ENCODE assay signal across 22 cellular contexts in genomic region chr22:31575190-31575589, GRCh38.
DNase-seq lines count a peak whose midpoint lies in the region; ATAC-seq and TF ChIP-seq lines count a peak whose summit lies in the region.
"Had no signal": no experiment of that assay in that cellular context is flagged by ENCODE, and none has a peak within 500 bp of the region (broad histone marks: within the 10 kb centered on the region; RNA-seq: fewer than 3 reads in every experiment).

No MANE protein-coding gene starts in this region.

- H3K9me3 Mint-ChIP-seq in activated T-helper 17 cell treated with anti-CD3 and anti-CD28 coated beads, Interleukin-2, amount 50 U/mL, for 72 hours = no peaks in the 10 kb centered on the region
- no peaks in the 10 kb centered on the region for H3K9me3 Mint-ChIP-seq in stimulated activated effector memory CD8-positive, alpha-beta T cell treated with anti-CD3 and anti-CD28 coated beads, Interleukin-12 subunit alpha, Interleukin-12 subunit beta, amount 100 ng/mL, for 72 hours
- H3K9me3 Mint-ChIP-seq: activated T-cell treated with anti-CD3 and anti-CD28 coated beads, Interleukin-2, amount 50 U/mL, for 72 hours; GM23338; mesothelial cell of epicardium; naive thymus-derived CD4-positive, alpha-beta T cell had no signal

- H3K4me3 Mint-ChIP-seq in activated T-helper 17 cell treated with anti-CD3 and anti-CD28 coated beads, Interleukin-2, amount 50 U/mL, for 72 hours = no peak overlapping the region
- H3K4me3 Mint-ChIP-seq in stimulated activated effector memory CD8-positive, alpha-beta T cell treated with anti-CD3 and anti-CD28 coated beads, Interleukin-12 subunit alpha, Interleukin-12 subunit beta, amount 100 ng/mL, for 72 hours = no peak overlapping the region
- no peak overlapping the region for H3K4me3 Mint-ChIP-seq in T-helper 17 cell
- H3K4me3 Mint-ChIP-seq: activated T-cell treated with anti-CD3 and anti-CD28 coated beads, Interleukin-2, amount 50 U/mL, for 72 hours; GM23338; mesothelial cell of epicardium; naive thymus-derived CD4-positive, alpha-beta T cell had no signal

- DNase-seq in G401 (ENCODE audit: low spot score) = peak; percentile 99
- peak in 27 of 42 donors; percentile 8 to 70 (median 33) for DNase-seq in head of caudate nucleus
- no peak for DNase-seq in stimulated activated effector memory CD8-positive, alpha-beta T cell treated with anti-CD3 and anti-CD28 coated beads, Interleukin-12 subunit alpha, Interleukin-12 subunit beta, amount 100 ng/mL, for 72 hours (ENCODE audit: low spot score in 2 of 2)
- no peak for DNase-seq in T-helper 17 cell
- no peak for DNase-seq in omental fat pad (ENCODE audit: low spot score)
- no peak for DNase-seq in GM19238 (ENCODE audit: insufficient read length, low spot score)
- DNase-seq: activated CD4-positive, alpha-beta T cell treated with anti-CD3 and anti-CD28 coated beads for 4 hours; activated naive CD4-positive, alpha-beta T cell treated with anti-CD3 and anti-CD28 coated beads, Interleukin-2, amount 50 U/mL, for 16 hours; activated T-cell treated with anti-CD3 and anti-CD28 coated beads, Interleukin-2, amount 50 U/mL, for 72 hours; aorta; MV-4-11; naive thymus-derived CD4-positive, alpha-beta T cell; NCI-H146; NCI-H446 treated with DMSO at 0.1 percent for 48 hours; occipital lobe; SK-N-SH; stimulated activated CD4-positive, alpha-beta T cell treated with anti-CD3 and anti-CD28 coated beads, Interleukin-2, amount 100 ng/mL, for 24 hours; T-helper 2 cell had no signal

- no peak for ATAC-seq in activated T-helper 17 cell treated with anti-CD3 and anti-CD28 coated beads, Interleukin-2, amount 50 U/mL, for 72 hours (replicated peaks)
- ATAC-seq in stimulated activated effector memory CD8-positive, alpha-beta T cell treated with anti-CD3 and anti-CD28 coated beads, Interleukin-12 subunit alpha, Interleukin-12 subunit beta, amount 100 ng/mL, for 72 hours = no peak
- no peak for ATAC-seq in T-helper 17 cell
- no peak for ATAC-seq in omental fat pad (ENCODE audit: low FRiP score)
- ATAC-seq: GM23338; naive thymus-derived CD4-positive, alpha-beta T cell had no signal

- in situ Hi-C loops in G401 (cut with HindIII; ENCODE audit: low sequenced_read_pairs) = no loop called here

- intact Hi-C loops in head of caudate nucleus (cut with DNase I) = no loop called here

- H3K9me3 ChIP-seq in T-helper 17 cell (ENCODE audit: control insufficient read depth, low read length, poor library complexity, severe bottlenecking) = no peaks in the 10 kb centered on the region
- H3K9me3 ChIP-seq: right atrium auricular region, SK-N-SH had no signal

- H3K4me1 Mint-ChIP-seq in activated T-helper 17 cell treated with anti-CD3 and anti-CD28 coated beads, Interleukin-2, amount 50 U/mL, for 72 hours = peaks cover 4% of the 10 kb centered on the region
- H3K4me1 Mint-ChIP-seq in stimulated activated effector memory CD8-positive, alpha-beta T cell treated with anti-CD3 and anti-CD28 coated beads, Interleukin-12 subunit alpha, Interleukin-12 subunit beta, amount 100 ng/mL, for 72 hours = no peaks in the 10 kb centered on the region
- peaks cover 8% of the 10 kb centered on the region for H3K4me1 Mint-ChIP-seq in T-helper 17 cell
- H3K4me1 Mint-ChIP-seq: GM23338, mesothelial cell of epicardium had no signal

- no peak for TF ChIP-seq CTCF in omental fat pad (IDR thresholded peaks at IDR 0.05)

- H3K27ac Mint-ChIP-seq in activated T-helper 17 cell treated with anti-CD3 and anti-CD28 coated beads, Interleukin-2, amount 50 U/mL, for 72 hours = peak overlapping the region; percentile 20
- peak overlapping the region; percentile 21 for H3K27ac Mint-ChIP-seq in stimulated activated effector memory CD8-positive, alpha-beta T cell treated with anti-CD3 and anti-CD28 coated beads, Interleukin-12 subunit alpha, Interleukin-12 subunit beta, amount 100 ng/mL, for 72 hours
- H3K27ac Mint-ChIP-seq in T-helper 17 cell = no peak overlapping the region
- H3K27ac Mint-ChIP-seq: GM23338, mesothelial cell of epicardium had no signal

- H3K36me3 Mint-ChIP-seq in activated T-helper 17 cell treated with anti-CD3 and anti-CD28 coated beads, Interleukin-2, amount 50 U/mL, for 72 hours (ENCODE audit: low read depth) = peaks cover 96% of the 10 kb centered on the region
- H3K36me3 Mint-ChIP-seq in stimulated activated effector memory CD8-positive, alpha-beta T cell treated with anti-CD3 and anti-CD28 coated beads, Interleukin-12 subunit alpha, Interleukin-12 subunit beta, amount 100 ng/mL, for 72 hours = peaks cover 100% of the 10 kb centered on the region
- H3K36me3 Mint-ChIP-seq in T-helper 17 cell (ENCODE audit: low read depth) = peaks cover 12% of the 10 kb centered on the region

- no peaks in the 10 kb centered on the region for H3K27me3 Mint-ChIP-seq in activated T-helper 17 cell treated with anti-CD3 and anti-CD28 coated beads, Interleukin-2, amount 50 U/mL, for 72 hours
- no peaks in the 10 kb centered on the region for H3K27me3 Mint-ChIP-seq in T-helper 17 cell
- H3K27me3 Mint-ChIP-seq: naive thymus-derived CD4-positive, alpha-beta T cell had no signal

Comparison
In these comparisons a context has a peak if more than half of its experiments do, and no peak if none do; other contexts are left out.
1. DNase-seq: peak in G401 (single experiment) and head of caudate nucleus (27 of 42); none in stimulated activated effector memory CD8-positive, alpha-beta T cell treated with anti-CD3 and anti-CD28 coated beads, Interleukin-12 subunit alpha, Interleukin-12 subunit beta, amount 100 ng/mL, for 72 hours (0 of 2), T-helper 17 cell (0 of 3), omental fat pad (single experiment) and GM19238 (single experiment).